ENCODE assay signal across 17 cellular contexts in genomic region chr5:143472576-143472975, GRCh38.
DNase-seq lines count a peak whose midpoint lies in the region; ATAC-seq and TF ChIP-seq lines count a peak whose summit lies in the region.
"Had no signal": no experiment of that assay in that cellular context is flagged by ENCODE, and none has a peak within 500 bp of the region (broad histone marks: within the 10 kb centered on the region; RNA-seq: fewer than 3 reads in every experiment).

No MANE protein-coding gene starts in this region.

- peak overlapping the region; percentile 81; the same call in 1 of the 2 replicates for H2BK20ac ChIP-seq in IMR-90 (ENCODE audit: low read depth, low read length)

- CTCF ChIA-PET in IMR-90 (lab: Yijun Ruan, JAX) = no interaction called here

- H3K9me1 ChIP-seq in IMR-90 (ENCODE audit: insufficient read depth, low read length) = peaks cover 15% of the 10 kb centered on the region

- H3K4me1 ChIP-seq in IMR-90 (ENCODE audit: control insufficient read depth, insufficient read depth, low read length) (peaks cover 12% of the 10 kb centered on the region), heart left ventricle (peaks cover 0 to 19% (median 7%) of the 10 kb centered on the region in 12 donors)
- no peaks in the 10 kb centered on the region for H3K4me1 ChIP-seq in effector memory CD4-positive, alpha-beta T cell (ENCODE audit: control insufficient read depth, insufficient read depth, low read length, poor library complexity, severe bottlenecking)
- H3K4me1 ChIP-seq: BE2C, HAP-1 had no signal

- no peak for TF ChIP-seq CTCF in IMR-90 (conservative IDR thresholded peaks at IDR 0.05; ENCODE audit: low read depth, low read length)
- no peak for TF ChIP-seq CTCF in heart left ventricle (IDR thresholded peaks at IDR 0.05)
- no peak for TF ChIP-seq CTCF in lower leg skin (IDR thresholded peaks at IDR 0.05)

- WGBS in IMR-90 (ENCODE audit: extremely low coverage in 2 of 2, insufficient read length in 1 of 2), 2 experiments = no CpG with 5 or more reads among the region's 1 CpG
- 81 to 93% (median 83%) methylated on average over 1 of the region's 1 CpG for WGBS in heart left ventricle, 4 donors
- WGBS in lower leg skin, 2 donors = 88 to 100% methylated on average over 1 of the region's 1 CpG

- no peak overlapping the region for H3K4me3 ChIP-seq in IMR-90 (ENCODE audit: insufficient read depth, low read depth, low read length)
- H3K4me3 ChIP-seq in effector memory CD4-positive, alpha-beta T cell (ENCODE audit: insufficient read depth, low read depth, low read length, poor library complexity, severe bottlenecking) = no peak overlapping the region
- no peak overlapping the region for H3K4me3 ChIP-seq in heart left ventricle
- no peak overlapping the region for H3K4me3 ChIP-seq in lower leg skin (ENCODE audit: low read depth, poor library complexity, severe bottlenecking)
- H3K4me3 ChIP-seq: BLaER1 treated with 17β-estradiol and CSF1 and Interleukin-3, amounts not matched to agents 10 nM and 100 nM; HAP-1 had no signal

- peak overlapping the region; percentile 81; the same call in 1 of the 2 replicates for H2BK120ac ChIP-seq in IMR-90 (ENCODE audit: low read depth, low read length)

- intact Hi-C loops in IMR-90 (cut with micrococcal nuclease) (no loop called here), heart left ventricle (cut with DNase I) (loop anchor here in 1 of 10 donors (5.0 kb wide), 1 partner anchor 40 kb away; no protein-coding TSS in a partner anchor), lower leg skin (cut with DNase I; ENCODE audit: low total_unique reads) (no loop called here)

- ATAC-seq in IMR-90 (ENCODE audit: low read depth) (peak; percentile 87), heart left ventricle (no peak)

- no peaks in the 10 kb centered on the region for H3K79me1 ChIP-seq in IMR-90 (ENCODE audit: low read depth in 1 of 2, low read length in 2 of 2)

- H3K4me2 ChIP-seq in IMR-90 (ENCODE audit: low read depth, low read length) = no peak overlapping the region
- H3K4me2 ChIP-seq: BLaER1 treated with 17β-estradiol and CSF1 and Interleukin-3, amounts not matched to agents 10 nM and 100 nM had no signal

- peak overlapping the region; percentile 7; the same call in 1 of the 2 replicates for H3K18ac ChIP-seq in IMR-90 (ENCODE audit: low read depth, low read length)

- H2AFZ ChIP-seq in IMR-90 (replicated peaks; ENCODE audit: low read length, poor library complexity) = no peak overlapping the region

- no peak for TF ChIP-seq RAD21 in IMR-90 (IDR thresholded peaks at IDR 0.05; ENCODE audit: low read length)

- H3K27me3 ChIP-seq in IMR-90 (ENCODE audit: control insufficient read depth, insufficient read depth, low read length) = no peaks in the 10 kb centered on the region
- no peaks in the 10 kb centered on the region for H3K27me3 ChIP-seq in effector memory CD4-positive, alpha-beta T cell (replicated peaks; ENCODE audit: control insufficient read depth, insufficient read depth, low read length, poor library complexity, severe bottlenecking)
- H3K27me3 ChIP-seq in heart left ventricle = no peaks in the 10 kb centered on the region
- H3K27me3 ChIP-seq: BE2C; BLaER1 treated with 17β-estradiol and CSF1 and Interleukin-3, amounts not matched to agents 10 nM and 100 nM had no signal

- no peak overlapping the region; the same call in 1 of the 2 replicates for H4K5ac ChIP-seq in IMR-90 (ENCODE audit: low read depth, low read length)

- peak; percentile 68 for DNase-seq in EH (ENCODE audit: low read depth)
- DNase-seq in IMR-90 = peak; percentile 77
- DNase-seq in hepatic stellate cell (ENCODE audit: low spot score) = peak; percentile 44
- no peak for DNase-seq in effector memory CD4-positive, alpha-beta T cell
- no peak for DNase-seq in heart left ventricle
- DNase-seq in activated CD4-positive, alpha-beta T cell treated with anti-CD3 and anti-CD28 coated beads, Interleukin-2, amount 50 U/mL, for 48 hours = no peak
- DNase-seq in lower leg skin (ENCODE audit: low spot score in 2 of 2) = no peak
- DNase-seq: AML-193; BE2C; CD4-positive, alpha-beta T cell; CD8-positive, alpha-beta memory T cell; DMS 273 treated with DMSO at 0.1 percent for 48 hours; DMS79; GF-D8; GOT3 had no signal

- POLR2A ChIA-PET in IMR-90 (lab: Charles Lee; ENCODE audit: unreplicated experiment) = no interaction called here

- H3K27ac ChIP-seq in IMR-90 (ENCODE audit: insufficient read depth, low read length) (peak overlapping the region; percentile 66; the same call in 1 of the 2 replicates), heart left ventricle (no peak overlapping the region)
- no peak overlapping the region for H3K27ac ChIP-seq in effector memory CD4-positive, alpha-beta T cell (ENCODE audit: insufficient read depth, low read length, poor library complexity, severe bottlenecking)
- H3K27ac ChIP-seq: BLaER1 treated with 17β-estradiol and CSF1 and Interleukin-3, amounts not matched to agents 10 nM and 100 nM had no signal

- H4K91ac ChIP-seq in IMR-90 (ENCODE audit: insufficient read depth, low read depth, low read length) = peak overlapping the region; percentile 58; the same call in 1 of the 2 replicates

- peak overlapping the region; percentile 91; the same call in 1 of the 2 replicates for H2AK5ac ChIP-seq in IMR-90 (ENCODE audit: low read depth, low read length)

- H3K9me3 ChIP-seq in IMR-90 (ENCODE audit: control insufficient read depth, insufficient read depth, low read length) (no peaks in the 10 kb centered on the region), heart left ventricle (no peaks in the 10 kb centered on the region)
- H3K9me3 ChIP-seq in effector memory CD4-positive, alpha-beta T cell (ENCODE audit: control insufficient read depth, low read length) = no peaks in the 10 kb centered on the region
- H3K9me3 ChIP-seq: BE2C, HAP-1 had no signal

- H3K23ac ChIP-seq in IMR-90 (ENCODE audit: low read depth, low read length) = no peak overlapping the region

- no peak overlapping the region for H3K56ac ChIP-seq in IMR-90 (ENCODE audit: extremely low read depth, insufficient read depth, low read length)

- H3K36me3 ChIP-seq in IMR-90 (ENCODE audit: control insufficient read depth, insufficient read depth, low read length) (no peaks in the 10 kb centered on the region), heart left ventricle (no peaks in the 10 kb centered on the region)
- H3K36me3 ChIP-seq in effector memory CD4-positive, alpha-beta T cell (ENCODE audit: control insufficient read depth, insufficient read depth, low read length) = no peaks in the 10 kb centered on the region
- H3K36me3 ChIP-seq: BE2C; BLaER1 treated with 17β-estradiol and CSF1 and Interleukin-3, amounts not matched to agents 10 nM and 100 nM; HAP-1 had no signal

- BruUV-seq in IMR-90 (replicated peaks; lab: Mats Ljungman, UMichigan) = no TSS peak

- H3K9ac ChIP-seq in IMR-90 (ENCODE audit: low read depth, low read length) = no peak overlapping the region
- H3K9ac ChIP-seq: BLaER1 treated with 17β-estradiol and CSF1 and Interleukin-3, amounts not matched to agents 10 nM and 100 nM had no signal

- TF ChIP-seq POLR2A in IMR-90 (IDR thresholded peaks at IDR 0.05; ENCODE audit: low read depth, low read length) (no peak), heart left ventricle (IDR thresholded peaks at IDR 0.05) (no peak), lower leg skin (IDR thresholded peaks at IDR 0.05) (no peak)

- no peaks in the 10 kb centered on the region for H4K20me1 ChIP-seq in IMR-90 (ENCODE audit: insufficient read depth, low read length)
- H4K20me1 ChIP-seq: BLaER1 treated with 17β-estradiol and CSF1 and Interleukin-3, amounts not matched to agents 10 nM and 100 nM had no signal

- H3K4ac ChIP-seq in IMR-90 (ENCODE audit: low read depth, low read length) = peak overlapping the region; percentile 64; the same call in 1 of the 2 replicates

- H2BK5ac ChIP-seq in IMR-90 (ENCODE audit: low read depth, low read length, poor library complexity, severe bottlenecking) = peak overlapping the region; percentile 57

- H2BK15ac ChIP-seq in IMR-90 (ENCODE audit: low read depth, low read length) = peak overlapping the region; percentile 68; the same call in 2 of the 3 replicates

- H3K14ac ChIP-seq in IMR-90 (replicated peaks; ENCODE audit: low read depth, low read length) = peak overlapping the region; percentile 76; the same call in 1 of the 2 replicates

- dilution Hi-C loops in IMR-90 (cut with HindIII; ENCODE audit: low sequenced_read_pairs, unreplicated experiment) = no loop called here

- no peak overlapping the region for H2AK9ac ChIP-seq in IMR-90 (replicated peaks; ENCODE audit: low read depth, low read length, poor library complexity)

- in situ Hi-C loops in IMR-90 (cut with MboI; ENCODE audit: low sequenced_read_pairs) = no loop called here

- peak overlapping the region; percentile 55 to 66; a peak in 2 of 4 replicates for H4K8ac ChIP-seq in IMR-90 (ENCODE audit: low read depth in 2 of 2, low read length in 2 of 2)

TF ChIP-seq in IMR-90, 13 proteins besides CTCF, POLR2A, EP300 and RAD21:
- TF ChIP-seq RCOR1 (IDR thresholded peaks at IDR 0.05; ENCODE audit: insufficient replicate concordance, low read length) (no peak), MXI1 (IDR thresholded peaks at IDR 0.05; ENCODE audit: borderline replicate concordance, low read depth, low read length) (no peak), MAZ (IDR thresholded peaks at IDR 0.05; ENCODE audit: borderline replicate concordance, low read depth, low read length) (no peak), FOS (IDR thresholded peaks at IDR 0.05; ENCODE audit: low read depth, low read length) (no peak), CHD1 (IDR thresholded peaks at IDR 0.05; ENCODE audit: low read depth, low read length) (no peak), MAFK (IDR thresholded peaks at IDR 0.05; ENCODE audit: low read depth, low read length) (no peak)
- TF ChIP-seq, protein P1, sequence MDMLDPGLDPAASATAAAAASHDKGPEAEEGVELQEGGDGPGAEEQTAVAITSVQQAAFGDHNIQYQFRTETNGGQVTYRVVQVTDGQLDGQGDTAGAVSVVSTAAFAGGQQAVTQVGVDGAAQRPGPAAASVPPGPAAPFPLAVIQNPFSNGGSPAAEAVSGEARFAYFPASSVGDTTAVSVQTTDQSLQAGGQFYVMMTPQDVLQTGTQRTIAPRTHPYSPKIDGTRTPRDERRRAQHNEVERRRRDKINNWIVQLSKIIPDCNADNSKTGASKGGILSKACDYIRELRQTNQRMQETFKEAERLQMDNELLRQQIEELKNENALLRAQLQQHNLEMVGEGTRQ (IDR thresholded peaks at IDR 0.05; ENCODE audit: low read depth, low read length) = no peak
- TF ChIP-seq, protein P2, sequence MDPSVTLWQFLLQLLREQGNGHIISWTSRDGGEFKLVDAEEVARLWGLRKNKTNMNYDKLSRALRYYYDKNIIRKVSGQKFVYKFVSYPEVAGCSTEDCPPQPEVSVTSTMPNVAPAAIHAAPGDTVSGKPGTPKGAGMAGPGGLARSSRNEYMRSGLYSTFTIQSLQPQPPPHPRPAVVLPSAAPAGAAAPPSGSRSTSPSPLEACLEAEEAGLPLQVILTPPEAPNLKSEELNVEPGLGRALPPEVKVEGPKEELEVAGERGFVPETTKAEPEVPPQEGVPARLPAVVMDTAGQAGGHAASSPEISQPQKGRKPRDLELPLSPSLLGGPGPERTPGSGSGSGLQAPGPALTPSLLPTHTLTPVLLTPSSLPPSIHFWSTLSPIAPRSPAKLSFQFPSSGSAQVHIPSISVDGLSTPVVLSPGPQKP (IDR thresholded peaks at IDR 0.05; ENCODE audit: borderline replicate concordance, low read depth, low read length) = no peak

Comparison
In these comparisons a context has a peak if more than half of its experiments do, and no peak if none do; other contexts are left out.
1. DNase-seq: peak in EH (single experiment), IMR-90 (single experiment) and hepatic stellate cell (single experiment); none in effector memory CD4-positive, alpha-beta T cell (0 of 3), heart left ventricle (0 of 5), activated CD4-positive, alpha-beta T cell treated with anti-CD3 and anti-CD28 coated beads, Interleukin-2, amount 50 U/mL, for 48 hours (0 of 2) and lower leg skin (0 of 2).